In genomic region chr20:31497838-31498540, GRCh38 we compare ENCODE assay signal across 14 cellular contexts. TPM values are rescaled to one million over a fixed set of nuclear protein-coding genes. Genes with fewer than 3 reads are reported as not detected.
DNase-seq lines count a peak whose midpoint lies in the region; ATAC-seq, FAIRE-seq and TF ChIP-seq lines count a peak whose summit lies in the region.
"Had no signal": no experiment of that assay in that cellular context is flagged by ENCODE, and none has a peak within 500 bp of the region (broad histone marks: within the 10 kb centered on the region; RNA-seq: fewer than 3 reads in every experiment).

No MANE protein-coding gene starts in this region.

- no peak overlapping the region for H3K27ac Mint-ChIP-seq in MCF 10A (ENCODE audit: low read depth, unreplicated experiment)
- no peak overlapping the region for H3K27ac Mint-ChIP-seq in activated T-helper 1 cell treated with anti-CD3 and anti-CD28 coated beads, Interleukin-12 subunit alpha, Interleukin-12 subunit beta, Interleukin-2, Interleukin-4 antibody, amounts not matched to agents 30 ng/mL and 10 ng/mL and 1 ng/mL, durations not matched to agents 14 hours and 24 hours and 36 hours
- H3K27ac Mint-ChIP-seq: naive thymus-derived CD8-positive, alpha-beta T cell; T-helper 2 cell treated with Interferon-gamma antibody and Interleukin-4, amounts not matched to agents 5 μg/mL and 100 μg/mL, for 36 hours had no signal

- RAD21 ChIA-PET in GM12878 (lab: Charles Lee; ENCODE audit: unreplicated experiment): no interaction called here

- no peak for TF ChIP-seq RAD21 in GM12878 (IDR thresholded peaks at IDR 0.05; ENCODE audit: insufficient read depth, low read depth, low read length)

- 24% methylated on average over 6 of the region's 6 CpGs for WGBS in GM12878 (ENCODE audit: insufficient coverage, insufficient replicate concordance, low lambda C conversion rate, missing lambda C conversion rate)
- 32% methylated on average over 6 of the region's 6 CpGs for WGBS in right cardiac atrium
- 31% methylated on average over 6 of the region's 6 CpGs for WGBS in prostate gland

- ATAC-seq in GM12878 (no peak), right cardiac atrium (peak in 1 of 2 donors; percentile 25)
- ATAC-seq: left colon; naive thymus-derived CD8-positive, alpha-beta T cell had no signal

- SMC1A ChIA-PET in GM12878 (lab: Charles Lee; ENCODE audit: uncharacterized antibody, unreplicated experiment): no interaction called here

- no peak overlapping the region for H3K9ac ChIP-seq in GM12878 (ENCODE audit: control insufficient read depth, insufficient read depth, low read length)

- no peaks in the 10 kb centered on the region for H3K79me2 ChIP-seq in GM12878 (ENCODE audit: control insufficient read depth, insufficient read depth, low read length)

- POLR2A ChIA-PET in MCF 10A (lab: Yijun Ruan, JAX): no interaction called here
- POLR2A ChIA-PET in GM12878 (lab: Charles Lee): no interaction called here

- H3K36me3 ChIP-seq in breast epithelium (no peaks in the 10 kb centered on the region), GM12878 (ENCODE audit: control insufficient read depth in 2 of 2, insufficient read depth in 2 of 2, low read length in 1 of 2) (no peaks in the 10 kb centered on the region), prostate gland (no peaks in the 10 kb centered on the region)
- H3K36me3 ChIP-seq: transverse colon had no signal

- TF ChIP-seq POLR2A in breast epithelium (IDR thresholded peaks at IDR 0.05) (no peak), GM12878 (IDR thresholded peaks at IDR 0.05; ENCODE audit: low read depth, low read length) (no peak), prostate gland (IDR thresholded peaks at IDR 0.05) (no peak)

- FAIRE-seq in GM12878 (lab: Jason Lieb, UNC): no peak

- H4K20me1 ChIP-seq in GM12878 (ENCODE audit: control insufficient read depth, insufficient read depth): no peaks in the 10 kb centered on the region

- TF ChIP-seq EP300 in GM12878 (IDR thresholded peaks at IDR 0.05; ENCODE audit: borderline replicate concordance in 1 of 2, control insufficient read depth in 1 of 2, low read depth in 2 of 2, low read length in 2 of 2): no peak

- peaks cover 24% of the 10 kb centered on the region for H3K27me3 Mint-ChIP-seq in MCF 10A (ENCODE audit: insufficient read depth, unreplicated experiment)
- H3K27me3 Mint-ChIP-seq in activated T-helper 1 cell treated with anti-CD3 and anti-CD28 coated beads, Interleukin-12 subunit alpha, Interleukin-12 subunit beta, Interleukin-2, Interleukin-4 antibody, amounts not matched to agents 30 ng/mL and 10 ng/mL and 1 ng/mL, durations not matched to agents 14 hours and 24 hours and 36 hours (ENCODE audit: insufficient read depth): peaks cover 9% of the 10 kb centered on the region

- in situ Hi-C loops in GM12878 (cut with MboI): no loop called here

- BruUV-seq in MCF 10A (replicated peaks; lab: Mats Ljungman, UMichigan) (no TSS peak), GM12878 (replicated peaks; lab: Mats Ljungman, UMichigan) (no TSS peak)

- H3K27ac ChIP-seq in breast epithelium: peak overlapping the region in 1 of 2 donors; percentile 69
- H3K27ac ChIP-seq in GM12878 (ENCODE audit: control insufficient read depth, insufficient read depth): no peak overlapping the region
- peak overlapping the region; percentile 28 for H3K27ac ChIP-seq in right cardiac atrium (ENCODE audit: low read length)
- no peak overlapping the region for H3K27ac ChIP-seq in prostate gland

- DNase-seq in MCF 10A (ENCODE audit: unreplicated experiment) (peak; percentile 25), breast epithelium (ENCODE audit: low spot score in 2 of 2) (no peak), GM12878 (ENCODE audit: low read depth, low spot score) (no peak), right cardiac atrium (peak; percentile 66 to 83 (median 74)), NCI-H2171 treated with DMSO at 0.1 percent for 48 hours (lab: John Stamatoyannopoulos, UW) (no peak), prostate gland (ENCODE audit: low spot score) (no peak), GM10266 (ENCODE audit: extremely low spot score) (no peak)
- no peak for DNase-seq in activated T-helper 1 cell treated with anti-CD3 and anti-CD28 coated beads, Interleukin-12 subunit alpha, Interleukin-12 subunit beta, Interleukin-2, Interleukin-4 antibody, amounts not matched to agents 30 ng/mL and 10 ng/mL and 1 ng/mL, durations not matched to agents 14 hours and 24 hours and 36 hours (ENCODE audit: low spot score)
- DNase-seq: activated CD8-positive, alpha-beta memory T cell treated with anti-CD3 and anti-CD28 coated beads for 24 hours; activated naive CD4-positive, alpha-beta T cell treated with anti-CD3 and anti-CD28 coated beads, Interleukin-2, amount 50 U/mL, for 16 hours; left colon; naive thymus-derived CD8-positive, alpha-beta T cell; transverse colon had no signal

- H3K4me1 Mint-ChIP-seq in MCF 10A (ENCODE audit: insufficient read depth, unreplicated experiment): no peaks in the 10 kb centered on the region
- no peaks in the 10 kb centered on the region for H3K4me1 Mint-ChIP-seq in activated T-helper 1 cell treated with anti-CD3 and anti-CD28 coated beads, Interleukin-12 subunit alpha, Interleukin-12 subunit beta, Interleukin-2, Interleukin-4 antibody, amounts not matched to agents 30 ng/mL and 10 ng/mL and 1 ng/mL, durations not matched to agents 14 hours and 24 hours and 36 hours (ENCODE audit: low read depth)

- no peak overlapping the region for H3K4me3 Mint-ChIP-seq in MCF 10A (ENCODE audit: unreplicated experiment)
- H3K4me3 Mint-ChIP-seq in activated T-helper 1 cell treated with anti-CD3 and anti-CD28 coated beads, Interleukin-12 subunit alpha, Interleukin-12 subunit beta, Interleukin-2, Interleukin-4 antibody, amounts not matched to agents 30 ng/mL and 10 ng/mL and 1 ng/mL, durations not matched to agents 14 hours and 24 hours and 36 hours: no peak overlapping the region
- H3K4me3 Mint-ChIP-seq: naive thymus-derived CD8-positive, alpha-beta T cell; T-helper 2 cell treated with Interferon-gamma antibody and Interleukin-4, amounts not matched to agents 5 μg/mL and 100 μg/mL, for 36 hours had no signal

- H3K4me3 ChIP-seq in breast epithelium (no peak overlapping the region), GM12878 (no peak overlapping the region), right cardiac atrium (ENCODE audit: low read length) (no peak overlapping the region), prostate gland (no peak overlapping the region)
- H3K4me3 ChIP-seq: transverse colon had no signal

- H3K9me3 ChIP-seq in breast epithelium (no peaks in the 10 kb centered on the region), GM12878 (replicated peaks; ENCODE audit: control insufficient read depth, insufficient read depth, low read length) (no peaks in the 10 kb centered on the region), right cardiac atrium (ENCODE audit: control insufficient read depth, low read length) (no peaks in the 10 kb centered on the region), prostate gland (no peaks in the 10 kb centered on the region)
- H3K9me3 ChIP-seq: transverse colon had no signal

- no peak overlapping the region for H2AFZ ChIP-seq in GM12878 (ENCODE audit: control insufficient read depth, low read depth, low read length)

- H3K27me3 ChIP-seq in breast epithelium (no peaks in the 10 kb centered on the region), GM12878 (replicated peaks in 1 of 2; ENCODE audit: control insufficient read depth in 2 of 2, insufficient read depth in 2 of 2, low read length in 1 of 2) (no peaks in the 10 kb centered on the region), right cardiac atrium (ENCODE audit: control insufficient read depth, insufficient read depth) (no peaks in the 10 kb centered on the region), prostate gland (replicated peaks; ENCODE audit: insufficient read depth) (no peaks in the 10 kb centered on the region)
- H3K27me3 ChIP-seq: transverse colon had no signal

- intact Hi-C loops in MCF 10A (cut with micrococcal nuclease) (no loop called here), breast epithelium (cut with DNase I; ENCODE audit: low total_unique reads) (no loop called here), GM12878 (cut with micrococcal nuclease; ENCODE audit: unreplicated experiment) (no loop called here), right cardiac atrium (cut with DNase I) (loop anchor here in 1 of 4 donors (5.0 kb wide), 1 partner anchor 36 kb away; no protein-coding TSS in a partner anchor), prostate gland (cut with DNase I) (no loop called here)
- intact Hi-C loops in activated T-helper 1 cell treated with anti-CD3 and anti-CD28 coated beads, Interleukin-12 subunit alpha, Interleukin-12 subunit beta, Interleukin-2, Interleukin-4 antibody, amounts not matched to agents 30 ng/mL and 10 ng/mL and 1 ng/mL, durations not matched to agents 14 hours and 24 hours and 36 hours (cut with micrococcal nuclease): no loop called here

- H3K4me1 ChIP-seq in breast epithelium (no peaks in the 10 kb centered on the region), GM12878 (ENCODE audit: control insufficient read depth, insufficient read depth, low read length) (no peaks in the 10 kb centered on the region), right cardiac atrium (ENCODE audit: control insufficient read depth, insufficient read depth, low read length) (peaks cover 2% of the 10 kb centered on the region), prostate gland (replicated peaks) (no peaks in the 10 kb centered on the region)

- CTCF ChIA-PET in MCF 10A (lab: Yijun Ruan, JAX): interaction anchor here (1.5 to 11.0 kb wide), 2 partner anchors 9 to 34 kb away, joined by 3 to 225 read pairs; no protein-coding TSS in a partner anchor
- CTCF ChIA-PET in GM12878 (lab: Yijun Ruan, JAX): interaction anchor here (6.8 kb wide), 1 partner anchor 39 kb away, joined by 137 read pairs; no protein-coding TSS in a partner anchor

- no peak for TF ChIP-seq CTCF in MCF 10A (IDR thresholded peaks at IDR 0.05; ENCODE audit: unreplicated experiment)
- TF ChIP-seq CTCF in breast epithelium (IDR thresholded peaks at IDR 0.05): no peak
- no peak for TF ChIP-seq CTCF in GM12878 (IDR thresholded peaks at IDR 0.05 in 2 of 3, conservative IDR thresholded peaks at IDR 0.05 in 1 of 3; ENCODE audit: control insufficient read depth in 2 of 3, extremely low read depth in 1 of 3, insufficient read depth in 1 of 3, low read depth in 3 of 3, low read length in 3 of 3)
- no peak for TF ChIP-seq CTCF in prostate gland (IDR thresholded peaks at IDR 0.05)
- TF ChIP-seq CTCF in GM10266 (IDR thresholded peaks at IDR 0.05; ENCODE audit: control insufficient read depth, insufficient read depth, low read depth, missing control alignments): no peak

- no peak overlapping the region for H3K4me2 ChIP-seq in GM12878 (ENCODE audit: control insufficient read depth, insufficient read depth)

- H3K9me3 Mint-ChIP-seq in MCF 10A (ENCODE audit: unreplicated experiment): no peaks in the 10 kb centered on the region
- H3K9me3 Mint-ChIP-seq in activated T-helper 1 cell treated with anti-CD3 and anti-CD28 coated beads, Interleukin-12 subunit alpha, Interleukin-12 subunit beta, Interleukin-2, Interleukin-4 antibody, amounts not matched to agents 30 ng/mL and 10 ng/mL and 1 ng/mL, durations not matched to agents 14 hours and 24 hours and 36 hours: no peaks in the 10 kb centered on the region
- H3K9me3 Mint-ChIP-seq: naive thymus-derived CD8-positive, alpha-beta T cell; T-helper 2 cell treated with Interferon-gamma antibody and Interleukin-4, amounts not matched to agents 5 μg/mL and 100 μg/mL, for 36 hours had no signal

- peaks cover 5% of the 10 kb centered on the region for H3K36me3 Mint-ChIP-seq in MCF 10A (ENCODE audit: insufficient read depth, unreplicated experiment)
- H3K36me3 Mint-ChIP-seq in activated T-helper 1 cell treated with anti-CD3 and anti-CD28 coated beads, Interleukin-12 subunit alpha, Interleukin-12 subunit beta, Interleukin-2, Interleukin-4 antibody, amounts not matched to agents 30 ng/mL and 10 ng/mL and 1 ng/mL, durations not matched to agents 14 hours and 24 hours and 36 hours (ENCODE audit: low read depth): no peaks in the 10 kb centered on the region

RNA-seq across cellular contexts. Expression of gene HM13, which starts 16.3 kb away (rescaled TPM):
- total RNA-seq in MCF 10A (2022) (276 and 338 TPM in 2 replicates), breast epithelium (10 to 100 TPM; 44.2 to 73.7 (median 53.1) TPM), GM12878 (2014; rRNA removed) (39.6 and 57.8 TPM in 2 replicates), GM12878 (2014; rRNA removed; fragmentation: Illumina TruSeq; extraction: Trizol) (59.2 and 62.5 TPM in 2 replicates), GM12878 (2021) (106 and 123 TPM in 2 replicates), right cardiac atrium (10 to 100 TPM; 40.0 to 80.2 (median 62.1) TPM), prostate gland (100 to 1,000 TPM in 1 of 2 donors, 10 to 100 TPM in 1; 99.7 to 131 TPM)
- 153 and 154 TPM in 2 replicates for total RNA-seq in GM12878 (2013; cell fraction: nucleolus; rRNA removed)
- 80.2 TPM for polyA plus RNA-seq in GM12878 (2011; ENCODE audit: low read depth)
- polyA plus RNA-seq in GM12878 (2011; rRNA removed) (48.7 and 89.4 TPM in 2 replicates), GM12878 (2014; fragmentation: Illumina TruSeq; extraction: Trizol) (66.1 and 74.0 TPM in 2 replicates), GM12878 (2014; fragmentation: Nextera tagmentation; extraction: Ambion mirVana) (10 to 100 TPM in 1 of 2 experiments, 1 to 10 TPM in 1; 4.8 to 17.5 TPM), GM12878 (2014; rRNA removed) (95.2 and 98.5 TPM in 2 replicates), GM12878 (2016; fragmentation: Nextera tagmentation; extraction: Ambion mirVana) (100 to 1,000 TPM; 177 to 185 TPM), right cardiac atrium (47.8 TPM)
- 77.5 and 90.4 TPM in 2 replicates for polyA plus RNA-seq in GM12878 (2011; cell fraction: cytosol; rRNA removed)
- polyA plus RNA-seq in GM12878 (2011; cell fraction: nucleus; rRNA removed): 105 and 115 TPM in 2 replicates
- 77.8 and 94.7 TPM in 2 replicates for polyA plus RNA-seq in GM12878 (2012)
- 91.0 and 95.2 TPM in 2 replicates for polyA minus RNA-seq in GM12878 (2011; rRNA and poly(A)+ RNA removed)
- polyA minus RNA-seq in GM12878 (2011; cell fraction: cytosol; rRNA and poly(A)+ RNA removed): 30.7 and 40.6 TPM in 2 replicates
- polyA minus RNA-seq in GM12878 (2011; cell fraction: nucleus; rRNA and poly(A)+ RNA removed): 57.9 and 112 TPM in 2 replicates
- 215 and 228 TPM in 2 replicates for total RNA-seq in activated T-helper 1 cell treated with anti-CD3 and anti-CD28 coated beads, Interleukin-12 subunit alpha, Interleukin-12 subunit beta, Interleukin-2, Interleukin-4 antibody, amounts not matched to agents 30 ng/mL and 10 ng/mL and 1 ng/mL, durations not matched to agents 14 hours and 24 hours and 36 hours

RNA-seq across cellular contexts. Expression of gene REM1, which starts 22.9 kb away (rescaled TPM):
- total RNA-seq in MCF 10A (2022) (not detected in 2 replicates), breast epithelium (1 to 10 TPM; 3.2 to 3.9 (median 3.4) TPM), GM12878 (2014; rRNA removed) (not detected in 2 replicates), GM12878 (2014; rRNA removed; fragmentation: Illumina TruSeq; extraction: Trizol) (not detected in 2 replicates), GM12878 (2021) (not detected in 2 replicates), right cardiac atrium (1 to 10 TPM; 1.6 to 2.9 (median 2.5) TPM), prostate gland (1 to 10 TPM; 1.3 to 4.9 TPM)
- not detected in 2 replicates for total RNA-seq in GM12878 (2013; cell fraction: nucleolus; rRNA removed)
- not detected for polyA plus RNA-seq in GM12878 (2011; ENCODE audit: low read depth)
- polyA plus RNA-seq in GM12878 (2011; rRNA removed) (not detected in 2 replicates), GM12878 (2014; fragmentation: Illumina TruSeq; extraction: Trizol) (not detected in 2 replicates), GM12878 (2014; fragmentation: Nextera tagmentation; extraction: Ambion mirVana) (not detected), GM12878 (2014; rRNA removed) (not detected in 2 replicates), GM12878 (2016; fragmentation: Nextera tagmentation; extraction: Ambion mirVana) (not detected), right cardiac atrium (2.9 TPM)
- not detected in 2 replicates for polyA plus RNA-seq in GM12878 (2011; cell fraction: cytosol; rRNA removed)
- not detected in 2 replicates for polyA plus RNA-seq in GM12878 (2011; cell fraction: nucleus; rRNA removed)
- polyA plus RNA-seq in GM12878 (2012): not detected in 2 replicates
- not detected in 2 replicates for polyA minus RNA-seq in GM12878 (2011; rRNA and poly(A)+ RNA removed)
- not detected in 2 replicates for polyA minus RNA-seq in GM12878 (2011; cell fraction: cytosol; rRNA and poly(A)+ RNA removed)
- polyA minus RNA-seq in GM12878 (2011; cell fraction: nucleus; rRNA and poly(A)+ RNA removed): not detected in 2 replicates
- total RNA-seq in activated T-helper 1 cell treated with anti-CD3 and anti-CD28 coated beads, Interleukin-12 subunit alpha, Interleukin-12 subunit beta, Interleukin-2, Interleukin-4 antibody, amounts not matched to agents 30 ng/mL and 10 ng/mL and 1 ng/mL, durations not matched to agents 14 hours and 24 hours and 36 hours: not detected in 2 replicates
- total RNA-seq: naive thymus-derived CD8-positive, alpha-beta T cell had no signal
- polyA plus RNA-seq: naive thymus-derived CD8-positive, alpha-beta T cell had no signal

RNA-seq across cellular contexts. Expression of gene DEFB124, which starts 23.1 kb away (rescaled TPM):
- total RNA-seq in MCF 10A (2022) (not detected in 2 replicates), breast epithelium (not detected), GM12878 (2014; rRNA removed) (not detected in 2 replicates), GM12878 (2014; rRNA removed; fragmentation: Illumina TruSeq; extraction: Trizol) (not detected in 2 replicates), GM12878 (2021) (not detected in 2 replicates), right cardiac atrium (not detected), prostate gland (not detected)
- not detected in 2 replicates for total RNA-seq in GM12878 (2013; cell fraction: nucleolus; rRNA removed)
- not detected for polyA plus RNA-seq in GM12878 (2011; ENCODE audit: low read depth)
- polyA plus RNA-seq in GM12878 (2011; rRNA removed) (not detected in 2 replicates), GM12878 (2014; fragmentation: Illumina TruSeq; extraction: Trizol) (not detected in 2 replicates), GM12878 (2014; fragmentation: Nextera tagmentation; extraction: Ambion mirVana) (not detected), GM12878 (2014; rRNA removed) (not detected in 2 replicates), GM12878 (2016; fragmentation: Nextera tagmentation; extraction: Ambion mirVana) (not detected), right cardiac atrium (not detected)
- not detected in 2 replicates for polyA plus RNA-seq in GM12878 (2011; cell fraction: cytosol; rRNA removed)
- polyA plus RNA-seq in GM12878 (2011; cell fraction: nucleus; rRNA removed): not detected in 2 replicates
- polyA plus RNA-seq in GM12878 (2012): not detected in 2 replicates
- not detected in 2 replicates for polyA minus RNA-seq in GM12878 (2011; rRNA and poly(A)+ RNA removed)
- not detected in 2 replicates for polyA minus RNA-seq in GM12878 (2011; cell fraction: cytosol; rRNA and poly(A)+ RNA removed)
- polyA minus RNA-seq in GM12878 (2011; cell fraction: nucleus; rRNA and poly(A)+ RNA removed): not detected in 2 replicates
- not detected in 2 replicates for total RNA-seq in activated T-helper 1 cell treated with anti-CD3 and anti-CD28 coated beads, Interleukin-12 subunit alpha, Interleukin-12 subunit beta, Interleukin-2, Interleukin-4 antibody, amounts not matched to agents 30 ng/mL and 10 ng/mL and 1 ng/mL, durations not matched to agents 14 hours and 24 hours and 36 hours
- total RNA-seq: left colon; naive thymus-derived CD8-positive, alpha-beta T cell; transverse colon had no signal
- polyA plus RNA-seq: naive thymus-derived CD8-positive, alpha-beta T cell had no signal

RNA-seq across cellular contexts. Expression of gene DEFB123, which starts 57.6 kb away (rescaled TPM):
- total RNA-seq in MCF 10A (2022): not detected in 2 replicates
- not detected for total RNA-seq in breast epithelium
- not detected in 2 replicates for total RNA-seq in GM12878 (2013; cell fraction: nucleolus; rRNA removed)
- not detected in 2 replicates for total RNA-seq in GM12878 (2014; rRNA removed)
- not detected in 2 replicates for total RNA-seq in GM12878 (2014; rRNA removed; fragmentation: Illumina TruSeq; extraction: Trizol)
- not detected in 2 replicates for total RNA-seq in GM12878 (2021)
- polyA plus RNA-seq in GM12878 (2011; ENCODE audit: low read depth): not detected
- not detected in 2 replicates for polyA plus RNA-seq in GM12878 (2011; rRNA removed)
- not detected in 2 replicates for polyA plus RNA-seq in GM12878 (2011; cell fraction: cytosol; rRNA removed)
- not detected in 2 replicates for polyA plus RNA-seq in GM12878 (2011; cell fraction: nucleus; rRNA removed)
- not detected in 2 replicates for polyA plus RNA-seq in GM12878 (2012)
- polyA plus RNA-seq in GM12878 (2014; fragmentation: Illumina TruSeq; extraction: Trizol): not detected in 2 replicates
- polyA plus RNA-seq in GM12878 (2014; fragmentation: Nextera tagmentation; extraction: Ambion mirVana): not detected
- polyA plus RNA-seq in GM12878 (2014; rRNA removed): not detected in 2 replicates
- polyA plus RNA-seq in GM12878 (2016; fragmentation: Nextera tagmentation; extraction: Ambion mirVana): not detected
- polyA minus RNA-seq in GM12878 (2011; rRNA and poly(A)+ RNA removed): not detected in 2 replicates
- not detected in 2 replicates for polyA minus RNA-seq in GM12878 (2011; cell fraction: cytosol; rRNA and poly(A)+ RNA removed)
- polyA minus RNA-seq in GM12878 (2011; cell fraction: nucleus; rRNA and poly(A)+ RNA removed): not detected in 2 replicates
- not detected for total RNA-seq in right cardiac atrium
- polyA plus RNA-seq in right cardiac atrium: not detected
- total RNA-seq in prostate gland: 100 to 1,000 TPM in 1 of 2 donors, not detected in 1; 459 TPM
- not detected in 2 replicates for total RNA-seq in activated T-helper 1 cell treated with anti-CD3 and anti-CD28 coated beads, Interleukin-12 subunit alpha, Interleukin-12 subunit beta, Interleukin-2, Interleukin-4 antibody, amounts not matched to agents 30 ng/mL and 10 ng/mL and 1 ng/mL, durations not matched to agents 14 hours and 24 hours and 36 hours
- total RNA-seq: left colon; naive thymus-derived CD8-positive, alpha-beta T cell; transverse colon had no signal
- polyA plus RNA-seq: naive thymus-derived CD8-positive, alpha-beta T cell had no signal

Comparison
In these comparisons a context has a peak if more than half of its experiments do, and no peak if none do; other contexts are left out.
1. DNase-seq: peak in MCF 10A (single experiment) and right cardiac atrium (3 of 3); none in breast epithelium (0 of 2), GM12878 (single experiment), NCI-H2171 treated with DMSO at 0.1 percent for 48 hours (single experiment), prostate gland (single experiment), GM10266 (single experiment) and activated T-helper 1 cell treated with anti-CD3 and anti-CD28 coated beads, Interleukin-12 subunit alpha, Interleukin-12 subunit beta, Interleukin-2, Interleukin-4 antibody, amounts not matched to agents 30 ng/mL and 10 ng/mL and 1 ng/mL, durations not matched to agents 14 hours and 24 hours and 36 hours (single experiment).